In genomic region chr10:124742418-124743187, GRCh38 we compare ENCODE assay signal across 8 cellular contexts. TPM values are rescaled to one million over a fixed set of nuclear protein-coding genes. Genes with fewer than 3 reads are reported as not detected.
DNase-seq lines count a peak whose midpoint lies in the region; ATAC-seq, FAIRE-seq and TF ChIP-seq lines count a peak whose summit lies in the region.

No MANE protein-coding gene starts in this region.

- TF ChIP-seq CTCF in AG09319 (IDR thresholded peaks at IDR 0.05; ENCODE audit: low read depth, low read length) = peak; percentile 33
- TF ChIP-seq CTCF in choroid plexus epithelial cell (conservative IDR thresholded peaks at IDR 0.05; ENCODE audit: low read depth, low read length) = peak; percentile 62
- TF ChIP-seq CTCF in lung (IDR thresholded peaks at IDR 0.05; ENCODE audit: control extremely low read depth, extremely low read depth) = no peak
- TF ChIP-seq CTCF in upper lobe of left lung (IDR thresholded peaks at IDR 0.05) = peak in 1 of 6 experiments; percentile 22

- no peak for ATAC-seq in lung (ENCODE audit: insufficient read depth, low FRiP score)
- no peak for ATAC-seq in upper lobe of left lung (ENCODE audit: low FRiP score in 2 of 2)
- ATAC-seq in HG02571 (IDR thresholded peaks at IDR 0.05; ENCODE audit: unreplicated experiment) = no peak

- no peak for TF ChIP-seq EP300 in upper lobe of left lung (IDR thresholded peaks at IDR 0.05)

- no peaks in the 10 kb centered on the region for H3K9me3 ChIP-seq in lung (ENCODE audit: control insufficient read depth in 2 of 2, insufficient read depth in 1 of 2, low read length in 1 of 2)
- H3K9me3 ChIP-seq in upper lobe of left lung = no peaks in the 10 kb centered on the region

- peaks cover 0 to 2% of the 10 kb centered on the region in 2 donors for H3K36me3 ChIP-seq in lung (ENCODE audit: control insufficient read depth in 2 of 2, insufficient read depth in 2 of 2, low read length in 2 of 2)
- H3K36me3 ChIP-seq in upper lobe of left lung = peaks cover 0 to 4% (median 0%) of the 10 kb centered on the region in 4 donors

- DNase-seq in AG09319 (ENCODE audit: extremely low read depth, low read depth) (no peak), GM12891 (ENCODE audit: insufficient read length, low spot score) (no peak), OCI-M1 (lab: John Stamatoyannopoulos, UW) (peak; percentile 83), choroid plexus epithelial cell (ENCODE audit: low read depth) (peak; percentile 58), lung (ENCODE audit: low spot score) (peak; percentile 32), upper lobe of left lung (peak in 1 of 2 donors; percentile 85)
- no peak for DNase-seq in stimulated activated CD4-positive, alpha-beta T cell treated with anti-CD3 and anti-CD28 coated beads, Interleukin-12 subunit alpha, Interleukin-12 subunit beta, amount 100 ng/mL, for 4 hours

- H3K27ac ChIP-seq in lung (ENCODE audit: low read depth in 1 of 2, low read length in 1 of 2) (peak overlapping the region; percentile 91 to 94), upper lobe of left lung (peak overlapping the region; percentile 75 to 91 (median 88))

- WGBS in lung, 2 donors = 8 to 13% methylated on average over 39 to 42 of the region's 42 CpGs
- WGBS in upper lobe of left lung, 2 donors = 9% methylated on average over 20 to 41 of the region's 42 CpGs

- TF ChIP-seq POLR2A in GM12891 (IDR thresholded peaks at IDR 0.05; ENCODE audit: low read depth, low read length) = no peak
- peak in 1 of 4 donors; percentile 19 for TF ChIP-seq POLR2A in upper lobe of left lung (IDR thresholded peaks at IDR 0.05)

- no peaks in the 10 kb centered on the region for H3K27me3 ChIP-seq in lung (ENCODE audit: control insufficient read depth, insufficient read depth)
- no peaks in the 10 kb centered on the region for H3K27me3 ChIP-seq in upper lobe of left lung

- FAIRE-seq in GM12891 (lab: Jason Lieb, UNC) = peak; percentile 52

- H3K4me3 ChIP-seq in choroid plexus epithelial cell (ENCODE audit: low read depth, low read length) = peak overlapping the region; percentile 70
- H3K4me3 ChIP-seq in lung = peak overlapping the region; percentile 77
- H3K4me3 ChIP-seq in upper lobe of left lung = peak overlapping the region; percentile 59 to 85 (median 80)

- H3K4me1 ChIP-seq in lung (ENCODE audit: control insufficient read depth in 2 of 2, insufficient read depth in 2 of 2, low read length in 2 of 2) (peaks cover 13 to 16% of the 10 kb centered on the region in 2 donors), upper lobe of left lung (peaks cover 59 to 67% (median 63%) of the 10 kb centered on the region in 4 donors)

TF ChIP-seq in GM12891, 5 proteins besides CTCF, POLR2A, EP300 and RAD21:
- TF ChIP-seq PAX5 (IDR thresholded peaks at IDR 0.05; ENCODE audit: insufficient read depth, low read length, severe bottlenecking) = no peak
- TF ChIP-seq POU2F2 (IDR thresholded peaks at IDR 0.05; ENCODE audit: low read depth, low read length) = no peak
- no peak for TF ChIP-seq POLR2AphosphoS5 (IDR thresholded peaks at IDR 0.05; ENCODE audit: low read depth, low read length)
- no peak for TF ChIP-seq TAF1 (IDR thresholded peaks at IDR 0.05; ENCODE audit: low read depth, low read length)
- TF ChIP-seq SPI1 (IDR thresholded peaks at IDR 0.05; ENCODE audit: low read depth, low read length) = no peak

RNA-seq across cellular contexts. Expression of gene FAM53B, which starts 1.6 kb away (rescaled TPM):
- 8.0 TPM for polyA plus RNA-seq in GM12891 (2012; ENCODE audit: low read depth, missing spikeins)
- 10 to 100 TPM; 21.0 to 45.4 TPM for total RNA-seq in lung
- polyA plus RNA-seq in lung = 10 to 100 TPM; 14.6 to 15.3 TPM
- 10 to 100 TPM; 35.8 to 62.5 (median 47.8) TPM for total RNA-seq in upper lobe of left lung

RNA-seq across cellular contexts. Expression of gene EEF1AKMT2, which starts 49.1 kb away (rescaled TPM):
- 15.7 TPM for polyA plus RNA-seq in GM12891 (2012; ENCODE audit: low read depth, missing spikeins)
- total RNA-seq in lung = 10 to 100 TPM; 15.1 to 37.9 TPM
- 10 to 100 TPM in 1 of 2 donors, 1 to 10 TPM in 1; 9.0 to 16.8 TPM for polyA plus RNA-seq in lung
- 10 to 100 TPM in 4 of 6 donors, 1 to 10 TPM in 2; 3.6 to 17.3 (median 11.4) TPM for total RNA-seq in upper lobe of left lung

RNA-seq across cellular contexts. Expression of gene ABRAXAS2, which starts 59.0 kb away (rescaled TPM):
- 7.9 TPM for polyA plus RNA-seq in GM12891 (2012; ENCODE audit: low read depth, missing spikeins)
- total RNA-seq in lung = 10 to 100 TPM; 11.8 to 12.8 TPM
- 1 to 10 TPM; 5.3 to 9.1 TPM for polyA plus RNA-seq in lung
- 10 to 100 TPM in 4 of 6 donors, 1 to 10 TPM in 2; 7.3 to 18.7 (median 12.6) TPM for total RNA-seq in upper lobe of left lung

Comparison
In these comparisons a context has a peak if more than half of its experiments do, and no peak if none do; other contexts are left out.
1. DNase-seq: peak in OCI-M1 (single experiment), choroid plexus epithelial cell (single experiment) and lung (single experiment); none in AG09319 (single experiment), GM12891 (single experiment) and stimulated activated CD4-positive, alpha-beta T cell treated with anti-CD3 and anti-CD28 coated beads, Interleukin-12 subunit alpha, Interleukin-12 subunit beta, amount 100 ng/mL, for 4 hours (single experiment).
2. Peak in every context shown above with its lines, with median percentiles within 50 percentile points of each other: H3K4me3 ChIP-seq.